ENCODE assay signal across 17 cellular contexts in the genomic region with DNA sequence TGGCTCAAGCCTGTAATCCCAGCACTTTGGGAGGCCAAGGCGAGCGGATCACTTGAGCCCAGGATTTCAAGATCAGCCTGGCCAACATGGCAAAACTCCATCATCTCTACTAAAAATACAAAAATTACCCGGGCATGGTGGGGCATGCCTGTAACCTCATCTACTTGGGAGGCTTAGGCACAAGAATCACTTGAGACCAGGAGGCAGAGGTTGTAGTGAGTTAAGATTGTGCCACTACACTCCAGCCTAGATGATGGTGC. TPM values are rescaled to one million over a fixed set of nuclear protein-coding genes. Genes with fewer than 3 reads are reported as not detected.
"Had no signal": no experiment of that assay in that cellular context is flagged by ENCODE, and none has a peak within 500 bp of the region (broad histone marks: within the 10 kb centered on the region; RNA-seq: fewer than 3 reads in every experiment).

No MANE protein-coding gene starts in this region.

- H3K4me3 ChIP-seq: neural progenitor cell, SK-N-MC had no signal

- H3K4me3 Mint-ChIP-seq: activated CD4-positive, alpha-beta T cell treated with anti-CD3 and anti-CD28 coated beads, Interleukin-2, amount 10 ng/mL, durations not matched to agents 7 days and 5 days; activated naive CD8-positive, alpha-beta T cell; activated T-cell treated with anti-CD3 and anti-CD28 coated beads, Interleukin-2, amount 50 U/mL, for 72 hours; dendritic cell treated with granulocyte-macrophage colony-stimulating factor and Interleukin-4, amounts not matched to agents 40 ng/mL and 50 ng/mL, for 4 days; effector memory CD8-positive, alpha-beta T cell; naive B cell; neural progenitor cell; stimulated activated naive B cell treated with anti-CD40 and anti-IgM and Interleukin-4, amounts not matched to agents 10 μg/mL and 1 μg/mL and 100 μg/mL, for 72 hours had no signal

- H3K9me3 Mint-ChIP-seq: activated CD4-positive, alpha-beta T cell treated with anti-CD3 and anti-CD28 coated beads, Interleukin-2, amount 10 ng/mL, durations not matched to agents 7 days and 5 days; activated T-cell treated with anti-CD3 and anti-CD28 coated beads, Interleukin-2, amount 50 U/mL, for 72 hours; dendritic cell treated with granulocyte-macrophage colony-stimulating factor and Interleukin-4, amounts not matched to agents 40 ng/mL and 50 ng/mL, for 4 days; effector memory CD8-positive, alpha-beta T cell; naive B cell; stimulated activated naive B cell treated with anti-CD40 and anti-IgM and Interleukin-4, amounts not matched to agents 10 μg/mL and 1 μg/mL and 100 μg/mL, for 72 hours had no signal

- H2AFZ ChIP-seq: neural progenitor cell had no signal

- H3K27me3 ChIP-seq: brain microvascular endothelial cell, neural progenitor cell had no signal

- H3K36me3 ChIP-seq: brain microvascular endothelial cell, neural progenitor cell had no signal

- H3K36me3 Mint-ChIP-seq: activated naive CD8-positive, alpha-beta T cell; naive B cell; neural progenitor cell; stimulated activated naive B cell treated with anti-CD40 and anti-IgM and Interleukin-4, amounts not matched to agents 10 μg/mL and 1 μg/mL and 100 μg/mL, for 72 hours had no signal

- ATAC-seq: activated T-cell treated with anti-CD3 and anti-CD28 coated beads, Interleukin-2, amount 50 U/mL, for 72 hours; effector memory CD8-positive, alpha-beta T cell; stimulated activated naive B cell treated with anti-CD40 and anti-IgM and Interleukin-4, amounts not matched to agents 10 μg/mL and 1 μg/mL and 100 μg/mL, for 72 hours had no signal

- H3K9ac ChIP-seq: neural progenitor cell had no signal

- DNase-seq: activated CD4-positive, alpha-beta T cell treated with anti-CD3 and anti-CD28 coated beads, Interleukin-2, amount 10 ng/mL, durations not matched to agents 7 days and 5 days; activated CD8-positive, alpha-beta memory T cell treated with anti-CD3 and anti-CD28 coated beads, Interleukin-2, amount 50 U/mL, for 48 hours; activated gamma-delta T cell treated with Interleukin-2 at 50 U/mL for 16 hours; activated T-cell treated with anti-CD3 and anti-CD28 coated beads, Interleukin-2, amount 50 U/mL, for 72 hours; brain microvascular endothelial cell; effector memory CD8-positive, alpha-beta T cell; naive B cell; stimulated activated CD4-positive, alpha-beta T cell treated with anti-CD3 and anti-CD28 coated beads, Interleukin-15, amount 100 ng/mL, for 24 hours; stimulated activated CD4-positive, alpha-beta T cell treated with anti-CD3 and anti-CD28 coated beads, Interleukin-4, amount 100 ng/mL, for 1 hour; stimulated activated naive B cell treated with anti-CD40 and anti-IgM and Interleukin-4, amounts not matched to agents 10 μg/mL and 1 μg/mL and 100 μg/mL, for 72 hours; T-helper 9 cell; trophoblast cell had no signal

- H3K4me1 Mint-ChIP-seq: activated CD4-positive, alpha-beta T cell treated with anti-CD3 and anti-CD28 coated beads, Interleukin-2, amount 10 ng/mL, durations not matched to agents 7 days and 5 days; naive B cell; stimulated activated naive B cell treated with anti-CD40 and anti-IgM and Interleukin-4, amounts not matched to agents 10 μg/mL and 1 μg/mL and 100 μg/mL, for 72 hours had no signal

- H3K4me2 ChIP-seq: neural progenitor cell had no signal

- H3K27ac ChIP-seq: brain microvascular endothelial cell, neural progenitor cell, SK-N-MC had no signal

- H3K27ac Mint-ChIP-seq: activated CD4-positive, alpha-beta T cell treated with anti-CD3 and anti-CD28 coated beads, Interleukin-2, amount 10 ng/mL, durations not matched to agents 7 days and 5 days; activated naive CD8-positive, alpha-beta T cell; activated T-cell treated with anti-CD3 and anti-CD28 coated beads, Interleukin-2, amount 50 U/mL, for 72 hours; dendritic cell treated with granulocyte-macrophage colony-stimulating factor and Interleukin-4, amounts not matched to agents 40 ng/mL and 50 ng/mL, for 4 days; effector memory CD8-positive, alpha-beta T cell; naive B cell; neural progenitor cell; stimulated activated naive B cell treated with anti-CD40 and anti-IgM and Interleukin-4, amounts not matched to agents 10 μg/mL and 1 μg/mL and 100 μg/mL, for 72 hours had no signal

RNA-seq across cellular contexts. Expression of a gene that starts 12.0 kb away (rescaled TPM):
- total RNA-seq: activated CD4-positive, alpha-beta T cell treated with anti-CD3 and anti-CD28 coated beads, Interleukin-2, amount 10 ng/mL, durations not matched to agents 7 days and 5 days; activated T-cell treated with anti-CD3 and anti-CD28 coated beads, Interleukin-2, amount 50 U/mL, for 72 hours; mononuclear cell had no signal
